ENCODE assay signal across 17 cellular contexts in genomic region chr5:106523842-106524241, GRCh38.
DNase-seq lines count a peak whose midpoint lies in the region; ATAC-seq, FAIRE-seq and TF ChIP-seq lines count a peak whose summit lies in the region.
"Had no signal": no experiment of that assay in that cellular context is flagged by ENCODE, and none has a peak within 500 bp of the region (broad histone marks: within the 10 kb centered on the region; RNA-seq: fewer than 3 reads in every experiment).

No MANE protein-coding gene starts in this region.

- no peak overlapping the region for H3K9ac ChIP-seq in IMR-90 (ENCODE audit: low read depth, low read length)
- H3K9ac ChIP-seq: BLaER1 had no signal

- no peak for TF ChIP-seq POLR2A in A549 (IDR thresholded peaks at IDR 0.05; ENCODE audit: low read length)
- TF ChIP-seq POLR2A in IMR-90 (IDR thresholded peaks at IDR 0.05; ENCODE audit: low read depth, low read length), result no peak

- H3K18ac ChIP-seq in IMR-90 (ENCODE audit: low read depth, low read length), result no peak overlapping the region

- no peaks in the 10 kb centered on the region for H3K79me1 ChIP-seq in IMR-90 (ENCODE audit: low read depth in 1 of 2, low read length in 2 of 2)

- intact Hi-C loops in IMR-90 (cut with micrococcal nuclease), result no loop called here

- H2BK5ac ChIP-seq in IMR-90 (ENCODE audit: low read depth, low read length, poor library complexity, severe bottlenecking), result no peak overlapping the region

- no peaks in the 10 kb centered on the region for H4K20me1 ChIP-seq in IMR-90 (ENCODE audit: insufficient read depth, low read length)
- H4K20me1 ChIP-seq: BLaER1 had no signal

- H3K27me3 ChIP-seq in IMR-90 (ENCODE audit: control insufficient read depth, insufficient read depth, low read length), result no peaks in the 10 kb centered on the region
- no peaks in the 10 kb centered on the region for H3K27me3 ChIP-seq in RWPE2 (ENCODE audit: insufficient read depth, poor library complexity, severe bottlenecking)
- H3K27me3 ChIP-seq in foreskin keratinocyte, result no peaks in the 10 kb centered on the region
- H3K27me3 ChIP-seq: BLaER1 had no signal

- no TSS peak for BruUV-seq in IMR-90 (replicated peaks; lab: Mats Ljungman, UMichigan)

- no peak for ATAC-seq in A549
- ATAC-seq in IMR-90 (ENCODE audit: low read depth), result no peak
- ATAC-seq in RWPE2 (ENCODE audit: low read depth), result 0 out of 3 replicates have a peak, but pooled peaks have one; percentile 31
- peak; percentile 19 for ATAC-seq in foreskin keratinocyte
- no peak for ATAC-seq in GM21515 (IDR thresholded peaks at IDR 0.05; ENCODE audit: unreplicated experiment)
- ATAC-seq in HG02973 (IDR thresholded peaks at IDR 0.05; ENCODE audit: unreplicated experiment), result no peak
- ATAC-seq: HCT116 had no signal

- H3K4me2 ChIP-seq in A549 (peak overlapping the region; percentile 9; the same call in 1 of the 3 replicates), IMR-90 (ENCODE audit: low read depth, low read length) (no peak overlapping the region)
- H3K4me2 ChIP-seq: BLaER1 had no signal

- H3K36me3 ChIP-seq in IMR-90 (ENCODE audit: control insufficient read depth, insufficient read depth, low read length) (no peaks in the 10 kb centered on the region), RWPE2 (ENCODE audit: low read depth) (no peaks in the 10 kb centered on the region)
- H3K36me3 ChIP-seq: BLaER1 had no signal

- CTCF ChIA-PET in A549 (lab: Yijun Ruan, JAX) (no interaction called here), IMR-90 (lab: Yijun Ruan, JAX) (no interaction called here)

- H3K14ac ChIP-seq in IMR-90 (replicated peaks; ENCODE audit: low read depth, low read length), result no peak overlapping the region

- no peak overlapping the region for H4K8ac ChIP-seq in IMR-90 (ENCODE audit: low read depth in 2 of 2, low read length in 2 of 2)

- no peak overlapping the region for H4K91ac ChIP-seq in IMR-90 (ENCODE audit: insufficient read depth, low read depth, low read length)

- peaks cover 28% of the 10 kb centered on the region; the same call in 2 of the 3 replicates for H3K4me1 ChIP-seq in A549
- no peaks in the 10 kb centered on the region; the same call in 1 of the 2 replicates for H3K4me1 ChIP-seq in IMR-90 (ENCODE audit: control insufficient read depth, insufficient read depth, low read length)
- H3K4me1 ChIP-seq in RWPE2 (ENCODE audit: insufficient read depth, poor library complexity, severe bottlenecking), result peaks cover 3% of the 10 kb centered on the region
- peaks cover 4% of the 10 kb centered on the region for H3K4me1 ChIP-seq in foreskin keratinocyte
- H3K4me1 ChIP-seq: BLaER1, Caco-2 had no signal

- no peak overlapping the region for H2AK5ac ChIP-seq in IMR-90 (ENCODE audit: low read depth, low read length)

- H2BK15ac ChIP-seq in IMR-90 (ENCODE audit: low read depth, low read length), result no peak overlapping the region

- H4K5ac ChIP-seq in IMR-90 (ENCODE audit: low read depth, low read length), result no peak overlapping the region

- H2AFZ ChIP-seq in IMR-90 (replicated peaks; ENCODE audit: low read length, poor library complexity), result no peak overlapping the region

- H3K4ac ChIP-seq in IMR-90 (ENCODE audit: low read depth, low read length), result no peak overlapping the region

- TF ChIP-seq RAD21 in A549 (conservative IDR thresholded peaks at IDR 0.05 in 1 of 2, IDR thresholded peaks at IDR 0.05 in 1 of 2) (no peak), IMR-90 (IDR thresholded peaks at IDR 0.05; ENCODE audit: low read length) (no peak)

- TF ChIP-seq CTCF in A549 (IDR thresholded peaks at IDR 0.05) (no peak), IMR-90 (conservative IDR thresholded peaks at IDR 0.05; ENCODE audit: low read depth, low read length) (no peak), RWPE2 (IDR thresholded peaks at IDR 0.05; ENCODE audit: poor library complexity, severe bottlenecking) (no peak), foreskin keratinocyte (conservative IDR thresholded peaks at IDR 0.05) (no peak)

- POLR2A ChIA-PET in A549 (lab: Yijun Ruan, JAX) (no interaction called here), IMR-90 (lab: Charles Lee; ENCODE audit: unreplicated experiment) (no interaction called here)

- DNase-seq in A549 (ENCODE audit: low read depth in 1 of 2, low spot score in 1 of 2), result peak in 1 of 2 experiments; percentile 24
- DNase-seq in IMR-90, result peak; percentile 5
- DNase-seq in RWPE2 (ENCODE audit: low spot score), result no peak
- peak in 1 of 2 donors; percentile 36 for DNase-seq in foreskin keratinocyte
- no peak for DNase-seq in NCI-H510A treated with DMSO at 0.1 percent for 48 hours (lab: John Stamatoyannopoulos, UW)
- DNase-seq: AML-193; Caco-2; CD8-positive, alpha-beta memory T cell; DMS53; GOT3; KBM-7 had no signal

- no peak overlapping the region for H3K27ac ChIP-seq in A549
- H3K27ac ChIP-seq in IMR-90 (ENCODE audit: insufficient read depth, low read length), result no peak overlapping the region
- H3K27ac ChIP-seq in RWPE2 (ENCODE audit: poor library complexity, severe bottlenecking), result no peak overlapping the region
- H3K27ac ChIP-seq in foreskin keratinocyte, result no peak overlapping the region
- H3K27ac ChIP-seq: 22Rv1, BLaER1, HL-60 had no signal

- no peak overlapping the region for H3K4me3 ChIP-seq in A549
- H3K4me3 ChIP-seq in IMR-90 (ENCODE audit: insufficient read depth, low read depth, low read length), result no peak overlapping the region
- H3K4me3 ChIP-seq in RWPE2 (ENCODE audit: severe bottlenecking), result no peak overlapping the region
- H3K4me3 ChIP-seq: BLaER1 had no signal

- dilution Hi-C loops in IMR-90 (cut with HindIII; ENCODE audit: low sequenced_read_pairs, unreplicated experiment), result no loop called here

- H3K23ac ChIP-seq in IMR-90 (ENCODE audit: low read depth, low read length), result no peak overlapping the region

- H3K9me3 ChIP-seq in A549, result 0 out of 3 replicates have a peak, but pooled peaks cover 3% of the 10 kb centered on the region
- no peaks in the 10 kb centered on the region for H3K9me3 ChIP-seq in IMR-90 (ENCODE audit: control insufficient read depth, insufficient read depth, low read length)
- H3K9me3 ChIP-seq in RWPE2 (ENCODE audit: severe bottlenecking), result no peaks in the 10 kb centered on the region
- H3K9me3 ChIP-seq: BLaER1, Caco-2 had no signal

- no peak overlapping the region for H2BK120ac ChIP-seq in IMR-90 (ENCODE audit: low read depth, low read length)

- TF ChIP-seq EP300 in A549 (IDR thresholded peaks at IDR 0.05), result no peak

- in situ Hi-C loops in IMR-90 (cut with MboI; ENCODE audit: low sequenced_read_pairs), result no loop called here

- H2AK9ac ChIP-seq in IMR-90 (replicated peaks; ENCODE audit: low read depth, low read length, poor library complexity), result no peak overlapping the region

- H3K56ac ChIP-seq in IMR-90 (ENCODE audit: extremely low read depth, insufficient read depth, low read length), result no peak overlapping the region

- no peak for FAIRE-seq in A549 (lab: Jason Lieb, UNC)

- no peak overlapping the region for H2BK20ac ChIP-seq in IMR-90 (ENCODE audit: low read depth, low read length)

- H3K9me1 ChIP-seq in IMR-90 (ENCODE audit: insufficient read depth, low read length), result no peaks in the 10 kb centered on the region

TF ChIP-seq in A549, 52 proteins besides CTCF, POLR2A, EP300 and RAD21:
- TF ChIP-seq MAFK (IDR thresholded peaks at IDR 0.05; ENCODE audit: partially characterized antibody) (peak; percentile 46), NFE2L2 (conservative IDR thresholded peaks at IDR 0.05; ENCODE audit: low read length) (peak; percentile 74), CBX2 (IDR thresholded peaks at IDR 0.05; ENCODE audit: borderline replicate concordance, low read depth) (no peak), GATA3 (IDR thresholded peaks at IDR 0.05; ENCODE audit: borderline replicate concordance) (peak; percentile 25; the same call in 1 of the 2 replicates)

TF ChIP-seq in IMR-90, 13 proteins besides CTCF, POLR2A, EP300 and RAD21:
- peak; percentile 73 for TF ChIP-seq NFE2L2 (IDR thresholded peaks at IDR 0.05; ENCODE audit: low read depth, low read length)
- TF ChIP-seq SMC3 (IDR thresholded peaks at IDR 0.05; ENCODE audit: low read depth, low read length), result no peak

Comparison
In these comparisons a context has a peak if more than half of its experiments do, and no peak if none do; other contexts are left out.
1. ATAC-seq: peak in RWPE2 (single experiment) and foreskin keratinocyte (single experiment); none in A549 (0 of 2), IMR-90 (single experiment), GM21515 (single experiment) and HG02973 (single experiment).